ENCODE assay signal across 12 cellular contexts in the genomic region with DNA sequence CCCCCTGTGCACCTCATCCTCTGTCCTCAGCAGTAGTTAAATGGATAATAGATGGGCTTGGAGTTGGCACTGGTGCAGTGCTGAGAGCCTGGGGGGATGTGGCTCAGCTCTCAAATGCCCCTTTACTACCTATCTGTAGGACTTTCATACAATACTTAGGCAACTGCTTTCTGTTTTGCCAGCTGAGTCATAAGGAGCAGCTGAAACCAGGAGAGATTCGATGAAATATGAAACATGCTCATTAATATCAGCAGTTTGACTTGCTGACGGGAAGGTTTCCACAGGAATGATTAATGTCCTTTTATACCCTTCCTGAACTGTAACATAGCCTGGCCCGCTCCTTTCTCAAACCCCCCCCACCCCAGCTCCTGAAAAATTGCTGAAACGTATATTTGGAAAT.
A peak's percentile ranks its signal among the peaks of the same experiment; 100 is the strongest.
DNase-seq lines count a peak whose midpoint lies in the region; ATAC-seq and TF ChIP-seq lines count a peak whose summit lies in the region.
"Had no signal": no experiment of that assay in that cellular context is flagged by ENCODE, and none has a peak within 500 bp of the region (broad histone marks: within the 10 kb centered on the region; RNA-seq: fewer than 3 reads in every experiment).

No MANE protein-coding gene starts in this region.

- H3K9me3 Mint-ChIP-seq in activated naive CD4-positive, alpha-beta T cell treated with anti-CD3 and anti-CD28 coated beads, Interleukin-2, amount 10 ng/mL, durations not matched to agents 7 days and 5 days, result peaks cover 6% of the 10 kb centered on the region

- WGBS in esophagus muscularis mucosa, result 63% methylated on average over 4 of the region's 4 CpGs

- intact Hi-C loops in esophagus muscularis mucosa (cut with DNase I), result no loop called here

- peaks cover under 1% of the 10 kb centered on the region for H3K4me1 Mint-ChIP-seq in activated naive CD4-positive, alpha-beta T cell treated with anti-CD3 and anti-CD28 coated beads, Interleukin-2, amount 10 ng/mL, durations not matched to agents 7 days and 5 days

- no peak overlapping the region for H3K27ac ChIP-seq in coronary artery
- no peak overlapping the region for H3K27ac ChIP-seq in esophagus muscularis mucosa (replicated peaks in 1 of 4)
- H3K27ac ChIP-seq: left lung, upper lobe of left lung had no signal

- ATAC-seq in GM18858 (IDR thresholded peaks at IDR 0.05; ENCODE audit: unreplicated experiment) (peak; percentile 89), HG02571 (IDR thresholded peaks at IDR 0.05; ENCODE audit: unreplicated experiment) (peak; percentile 72)
- ATAC-seq: left lung had no signal

- H3K4me3 ChIP-seq in foreskin fibroblast (ENCODE audit: low read depth in 1 of 2, low read length in 2 of 2) (no peak overlapping the region), coronary artery (no peak overlapping the region), esophagus muscularis mucosa (no peak overlapping the region)
- H3K4me3 ChIP-seq: left lung, upper lobe of left lung had no signal

- H3K36me3 Mint-ChIP-seq in activated naive CD4-positive, alpha-beta T cell treated with anti-CD3 and anti-CD28 coated beads, Interleukin-2, amount 10 ng/mL, durations not matched to agents 7 days and 5 days, result peaks cover 2% of the 10 kb centered on the region

- DNase-seq in NCI-H446 treated with DMSO at 0.1 percent for 48 hours (lab: John Stamatoyannopoulos, UW) (peak; percentile 20), foreskin fibroblast (peak; percentile 24 to 54), coronary artery (ENCODE audit: low spot score) (no peak), esophagus muscularis mucosa (ENCODE audit: extremely low spot score) (no peak)
- DNase-seq in activated naive CD4-positive, alpha-beta T cell treated with anti-CD3 and anti-CD28 coated beads, Interleukin-2, amount 10 ng/mL, durations not matched to agents 7 days and 5 days, result no peak
- no peak for DNase-seq in activated CD4-positive, alpha-beta T cell treated with anti-CD3 and anti-CD28 coated beads for 48 hours
- DNase-seq: activated CD4-positive, CD25-positive, alpha-beta regulatory T cell; NCI-H526 treated with DMSO at 0.1 percent for 48 hours; upper lobe of left lung had no signal

- peaks cover 0 to 4% (median 2%) of the 10 kb centered on the region in 4 donors for H3K9me3 ChIP-seq in esophagus muscularis mucosa

- CTCF ChIA-PET in activated naive CD4-positive, alpha-beta T cell treated with anti-CD3 and anti-CD28 coated beads, Interleukin-2, amount 10 ng/mL, durations not matched to agents 7 days and 5 days (lab: Charles Lee), result no interaction called here

- H3K36me3 ChIP-seq in esophagus muscularis mucosa, result peaks cover 0 to 55% (median 9%) of the 10 kb centered on the region in 4 donors
- H3K36me3 ChIP-seq: left lung, upper lobe of left lung had no signal

- peaks cover 4% of the 10 kb centered on the region for H3K27me3 Mint-ChIP-seq in activated naive CD4-positive, alpha-beta T cell treated with anti-CD3 and anti-CD28 coated beads, Interleukin-2, amount 10 ng/mL, durations not matched to agents 7 days and 5 days

- no peak for TF ChIP-seq POLR2A in esophagus muscularis mucosa (IDR thresholded peaks at IDR 0.05; ENCODE audit: low read depth)

- no peak overlapping the region for H3K4me3 Mint-ChIP-seq in activated naive CD4-positive, alpha-beta T cell treated with anti-CD3 and anti-CD28 coated beads, Interleukin-2, amount 10 ng/mL, durations not matched to agents 7 days and 5 days

- H3K27ac Mint-ChIP-seq in activated naive CD4-positive, alpha-beta T cell treated with anti-CD3 and anti-CD28 coated beads, Interleukin-2, amount 10 ng/mL, durations not matched to agents 7 days and 5 days, result no peak overlapping the region

- no peak for TF ChIP-seq EP300 in esophagus muscularis mucosa (IDR thresholded peaks at IDR 0.05)

- no peaks in the 10 kb centered on the region for H3K27me3 ChIP-seq in esophagus muscularis mucosa
- H3K27me3 ChIP-seq: left lung, upper lobe of left lung had no signal

- H3K4me1 ChIP-seq in esophagus muscularis mucosa, result peaks cover 0 to 3% (median 0%) of the 10 kb centered on the region in 4 donors
- H3K4me1 ChIP-seq: left lung, upper lobe of left lung had no signal

- TF ChIP-seq CTCF in foreskin fibroblast (IDR thresholded peaks at IDR 0.05; ENCODE audit: low read depth, low read length) (no peak), coronary artery (IDR thresholded peaks at IDR 0.05) (no peak), esophagus muscularis mucosa (IDR thresholded peaks at IDR 0.05) (no peak)

Comparison
In these comparisons a context has a peak if more than half of its experiments do, and no peak if none do; other contexts are left out.
1. DNase-seq: peak in NCI-H446 treated with DMSO at 0.1 percent for 48 hours (single experiment) and foreskin fibroblast (2 of 2); none in coronary artery (single experiment), activated naive CD4-positive, alpha-beta T cell treated with anti-CD3 and anti-CD28 coated beads, Interleukin-2, amount 10 ng/mL, durations not matched to agents 7 days and 5 days (single experiment), esophagus muscularis mucosa (single experiment) and activated CD4-positive, alpha-beta T cell treated with anti-CD3 and anti-CD28 coated beads for 48 hours (single experiment).